In the genomic region with DNA sequence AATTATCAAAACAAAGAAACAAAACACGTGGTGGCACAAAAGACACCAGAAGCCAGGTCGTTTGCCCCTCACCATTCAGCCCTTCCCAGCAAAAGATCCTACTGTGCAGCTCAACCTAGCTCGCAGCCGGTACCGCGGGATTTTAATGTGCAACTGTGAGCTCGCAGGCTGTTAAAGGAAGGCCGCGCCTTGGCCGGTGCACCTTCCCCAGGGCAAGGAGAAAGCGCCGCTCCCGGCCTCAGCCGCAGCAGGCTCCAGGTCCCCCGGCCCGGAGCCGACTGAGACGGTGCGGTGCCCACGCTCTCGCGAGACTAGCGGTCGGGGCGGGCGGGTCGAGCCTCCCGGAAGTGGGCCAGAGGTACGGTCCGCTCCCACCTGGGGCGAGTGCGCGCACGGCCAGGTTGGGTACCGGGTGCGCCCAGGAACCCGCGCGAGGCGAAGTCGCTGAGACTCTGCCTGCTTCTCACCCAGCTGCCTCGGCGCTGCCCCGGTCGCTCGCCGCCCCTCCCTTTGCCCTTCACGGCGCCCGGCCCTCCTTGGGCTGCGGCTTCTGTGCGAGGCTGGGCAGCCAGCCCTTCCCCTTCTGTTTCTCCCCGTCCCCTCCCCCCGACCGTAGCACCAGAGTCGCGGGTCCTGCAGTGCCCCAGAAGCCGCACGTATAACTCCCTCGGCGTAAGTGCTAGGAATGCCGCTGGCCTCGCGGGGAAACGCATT, we compare ENCODE assay signal across 8 cellular contexts. TPM values are rescaled to one million over a fixed set of nuclear protein-coding genes. Genes with fewer than 3 reads are reported as not detected.
A peak's percentile ranks its signal among the peaks of the same experiment; 100 is the strongest.
DNase-seq lines count a peak whose midpoint lies in the region; ATAC-seq and TF ChIP-seq lines count a peak whose summit lies in the region.

A gene (plus strand): TSS at position 618 of the 714 bp plus-strand sequence. CDS start 682 bp downstream, outside the sequence.

- peaks cover 17% of the 10 kb centered on the region for H3K4me1 Mint-ChIP-seq in activated T-helper 17 cell treated with anti-CD3 and anti-CD28 coated beads, Interleukin-2, amount 50 U/mL, for 72 hours
- peaks cover 46% of the 10 kb centered on the region for H3K4me1 Mint-ChIP-seq in nephron
- peaks cover 28% of the 10 kb centered on the region for H3K4me1 Mint-ChIP-seq in stimulated activated naive CD8-positive, alpha-beta T cell treated with anti-CD3 and anti-CD28 coated beads, Interleukin-15, Interleukin-2, amounts not matched to agents 100 ng/mL and 50 ng/mL, for 24 hours (ENCODE audit: low read depth)

- no peak for TF ChIP-seq RAD21 in Ishikawa (IDR thresholded peaks at IDR 0.05; ENCODE audit: low read depth)

- peak; percentile 98 for ATAC-seq in GM21576 (IDR thresholded peaks at IDR 0.05; ENCODE audit: unreplicated experiment)
- peak; percentile 99 for ATAC-seq in activated T-helper 17 cell treated with anti-CD3 and anti-CD28 coated beads, Interleukin-2, amount 50 U/mL, for 72 hours (replicated peaks)

- peak within 1 kb of the TSS; percentile 93 for H3K4me3 Mint-ChIP-seq in activated T-helper 17 cell treated with anti-CD3 and anti-CD28 coated beads, Interleukin-2, amount 50 U/mL, for 72 hours
- peak within 1 kb of the TSS; percentile 90 to 94 (median 92) for H3K4me3 Mint-ChIP-seq in nephron
- peak within 1 kb of the TSS; percentile 93 for H3K4me3 Mint-ChIP-seq in stimulated activated naive CD8-positive, alpha-beta T cell treated with anti-CD3 and anti-CD28 coated beads, Interleukin-15, Interleukin-2, amounts not matched to agents 100 ng/mL and 50 ng/mL, for 24 hours

- no peak for TF ChIP-seq CTCF in fibroblast of pulmonary artery (IDR thresholded peaks at IDR 0.05; ENCODE audit: low read length, missing control alignments)
- no peak for TF ChIP-seq CTCF in nephron (IDR thresholded peaks at IDR 0.05; ENCODE audit: unreplicated experiment in 3 of 3)

- DNase-seq in DMS53 (lab: John Stamatoyannopoulos, UW) (peak; percentile 99), RKO (ENCODE audit: low spot score) (peak; percentile 73), fibroblast of pulmonary artery (ENCODE audit: low read depth) (peak; percentile 74)

- H3K4me3 ChIP-seq in fibroblast of pulmonary artery (replicated peaks; ENCODE audit: low read depth, low read length): peak within 1 kb of the TSS; percentile 74

- H3K27me3 Mint-ChIP-seq in activated T-helper 17 cell treated with anti-CD3 and anti-CD28 coated beads, Interleukin-2, amount 50 U/mL, for 72 hours: no peaks in the 10 kb centered on the region
- H3K27me3 Mint-ChIP-seq in nephron (ENCODE audit: low read depth): no peaks in the 10 kb centered on the region
- no peaks in the 10 kb centered on the region for H3K27me3 Mint-ChIP-seq in stimulated activated naive CD8-positive, alpha-beta T cell treated with anti-CD3 and anti-CD28 coated beads, Interleukin-15, Interleukin-2, amounts not matched to agents 100 ng/mL and 50 ng/mL, for 24 hours

- H3K9me3 Mint-ChIP-seq in activated T-helper 17 cell treated with anti-CD3 and anti-CD28 coated beads, Interleukin-2, amount 50 U/mL, for 72 hours: no peaks in the 10 kb centered on the region
- H3K9me3 Mint-ChIP-seq in nephron: no peaks in the 10 kb centered on the region
- no peaks in the 10 kb centered on the region for H3K9me3 Mint-ChIP-seq in stimulated activated naive CD8-positive, alpha-beta T cell treated with anti-CD3 and anti-CD28 coated beads, Interleukin-15, Interleukin-2, amounts not matched to agents 100 ng/mL and 50 ng/mL, for 24 hours

- H3K27ac Mint-ChIP-seq in activated T-helper 17 cell treated with anti-CD3 and anti-CD28 coated beads, Interleukin-2, amount 50 U/mL, for 72 hours: peak within 1 kb of the TSS; percentile 94
- peak within 1 kb of the TSS; percentile 94 to 97 (median 95) for H3K27ac Mint-ChIP-seq in nephron
- H3K27ac Mint-ChIP-seq in stimulated activated naive CD8-positive, alpha-beta T cell treated with anti-CD3 and anti-CD28 coated beads, Interleukin-15, Interleukin-2, amounts not matched to agents 100 ng/mL and 50 ng/mL, for 24 hours: peak within 1 kb of the TSS; percentile 92

- TF ChIP-seq EP300 in Ishikawa (IDR thresholded peaks at IDR 0.05; ENCODE audit: borderline replicate concordance): 0 out of 2 replicates have a peak, but pooled peaks have one; percentile 16

- peaks cover 35% of the 10 kb centered on the region for H3K36me3 Mint-ChIP-seq in activated T-helper 17 cell treated with anti-CD3 and anti-CD28 coated beads, Interleukin-2, amount 50 U/mL, for 72 hours (ENCODE audit: low read depth)
- H3K36me3 Mint-ChIP-seq in nephron (ENCODE audit: low read depth): peaks cover 20% of the 10 kb centered on the region
- peaks cover 13% of the 10 kb centered on the region for H3K36me3 Mint-ChIP-seq in stimulated activated naive CD8-positive, alpha-beta T cell treated with anti-CD3 and anti-CD28 coated beads, Interleukin-15, Interleukin-2, amounts not matched to agents 100 ng/mL and 50 ng/mL, for 24 hours (ENCODE audit: low read depth)

TF ChIP-seq in Ishikawa, 13 proteins besides CTCF, POLR2A, EP300 and RAD21:
- TF ChIP-seq NFIC (IDR thresholded peaks at IDR 0.05): peak; percentile 6; the same call in 1 of the 2 replicates
- 0 out of 2 replicates have a peak, but pooled peaks have one; percentile 76 for TF ChIP-seq ZBTB7A (IDR thresholded peaks at IDR 0.05; ENCODE audit: low read depth)
- TF ChIP-seq, protein P1, sequence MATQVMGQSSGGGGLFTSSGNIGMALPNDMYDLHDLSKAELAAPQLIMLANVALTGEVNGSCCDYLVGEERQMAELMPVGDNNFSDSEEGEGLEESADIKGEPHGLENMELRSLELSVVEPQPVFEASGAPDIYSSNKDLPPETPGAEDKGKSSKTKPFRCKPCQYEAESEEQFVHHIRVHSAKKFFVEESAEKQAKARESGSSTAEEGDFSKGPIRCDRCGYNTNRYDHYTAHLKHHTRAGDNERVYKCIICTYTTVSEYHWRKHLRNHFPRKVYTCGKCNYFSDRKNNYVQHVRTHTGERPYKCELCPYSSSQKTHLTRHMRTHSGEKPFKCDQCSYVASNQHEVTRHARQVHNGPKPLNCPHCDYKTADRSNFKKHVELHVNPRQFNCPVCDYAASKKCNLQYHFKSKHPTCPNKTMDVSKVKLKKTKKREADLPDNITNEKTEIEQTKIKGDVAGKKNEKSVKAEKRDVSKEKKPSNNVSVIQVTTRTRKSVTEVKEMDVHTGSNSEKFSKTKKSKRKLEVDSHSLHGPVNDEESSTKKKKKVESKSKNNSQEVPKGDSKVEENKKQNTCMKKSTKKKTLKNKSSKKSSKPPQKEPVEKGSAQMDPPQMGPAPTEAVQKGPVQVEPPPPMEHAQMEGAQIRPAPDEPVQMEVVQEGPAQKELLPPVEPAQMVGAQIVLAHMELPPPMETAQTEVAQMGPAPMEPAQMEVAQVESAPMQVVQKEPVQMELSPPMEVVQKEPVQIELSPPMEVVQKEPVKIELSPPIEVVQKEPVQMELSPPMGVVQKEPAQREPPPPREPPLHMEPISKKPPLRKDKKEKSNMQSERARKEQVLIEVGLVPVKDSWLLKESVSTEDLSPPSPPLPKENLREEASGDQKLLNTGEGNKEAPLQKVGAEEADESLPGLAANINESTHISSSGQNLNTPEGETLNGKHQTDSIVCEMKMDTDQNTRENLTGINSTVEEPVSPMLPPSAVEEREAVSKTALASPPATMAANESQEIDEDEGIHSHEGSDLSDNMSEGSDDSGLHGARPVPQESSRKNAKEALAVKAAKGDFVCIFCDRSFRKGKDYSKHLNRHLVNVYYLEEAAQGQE (IDR thresholded peaks at IDR 0.05; ENCODE audit: low read depth): no peak
- peak; percentile 48 for TF ChIP-seq YY1 (IDR thresholded peaks at IDR 0.05; ENCODE audit: low read depth)
- TF ChIP-seq TAF1 (IDR thresholded peaks at IDR 0.05; ENCODE audit: low read depth): peak; percentile 88
- TF ChIP-seq FOXM1 (IDR thresholded peaks at IDR 0.05; ENCODE audit: borderline replicate concordance, low read depth): no peak; the same call in 1 of the 2 replicates
- no peak for TF ChIP-seq TEAD4 (IDR thresholded peaks at IDR 0.05)
- no peak for TF ChIP-seq CREB1 (IDR thresholded peaks at IDR 0.05; ENCODE audit: low read depth)
- TF ChIP-seq, protein P2, sequence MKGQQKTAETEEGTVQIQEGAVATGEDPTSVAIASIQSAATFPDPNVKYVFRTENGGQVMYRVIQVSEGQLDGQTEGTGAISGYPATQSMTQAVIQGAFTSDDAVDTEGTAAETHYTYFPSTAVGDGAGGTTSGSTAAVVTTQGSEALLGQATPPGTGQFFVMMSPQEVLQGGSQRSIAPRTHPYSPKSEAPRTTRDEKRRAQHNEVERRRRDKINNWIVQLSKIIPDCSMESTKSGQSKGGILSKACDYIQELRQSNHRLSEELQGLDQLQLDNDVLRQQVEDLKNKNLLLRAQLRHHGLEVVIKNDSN (IDR thresholded peaks at IDR 0.05): no peak
- TF ChIP-seq CEBPB (IDR thresholded peaks at IDR 0.05): no peak
- peak; percentile 44; the same call in 1 of the 2 replicates for TF ChIP-seq EGR1 (IDR thresholded peaks at IDR 0.05)
- TF ChIP-seq, protein P3, sequence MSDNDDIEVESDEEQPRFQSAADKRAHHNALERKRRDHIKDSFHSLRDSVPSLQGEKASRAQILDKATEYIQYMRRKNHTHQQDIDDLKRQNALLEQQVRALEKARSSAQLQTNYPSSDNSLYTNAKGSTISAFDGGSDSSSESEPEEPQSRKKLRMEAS (IDR thresholded peaks at IDR 0.05): peak; percentile 70
- TF ChIP-seq TCF12 (IDR thresholded peaks at IDR 0.05; ENCODE audit: low read depth): peak; percentile 40; the same call in 1 of the 2 replicates

RNA-seq across cellular contexts. Expression of the gene that starts here (rescaled TPM):
- total RNA-seq in activated T-helper 17 cell treated with anti-CD3 and anti-CD28 coated beads, Interleukin-2, amount 50 U/mL, for 72 hours: 10 to 100 TPM; 21.4 to 23.2 TPM

Comparison
In these comparisons a context has a peak if more than half of its experiments do, and no peak if none do; other contexts are left out.
1. Peak in every context shown above with its lines: DNase-seq, ATAC-seq and H3K4me3 ChIP-seq.